ENCODE assay signal across 2 cellular contexts in genomic region chr11:61919113-61919840, GRCh38.
TF ChIP-seq lines count a peak whose summit lies in the region.

No MANE protein-coding gene starts in this region.

TF ChIP-seq in A549, 52 proteins besides CTCF, POLR2A, EP300 and RAD21:
- TF ChIP-seq HOXB13 (CRISPR knock-in tag; IDR thresholded peaks at IDR 0.05; ENCODE audit: low read depth), result no peak
- TF ChIP-seq, protein P1, sequence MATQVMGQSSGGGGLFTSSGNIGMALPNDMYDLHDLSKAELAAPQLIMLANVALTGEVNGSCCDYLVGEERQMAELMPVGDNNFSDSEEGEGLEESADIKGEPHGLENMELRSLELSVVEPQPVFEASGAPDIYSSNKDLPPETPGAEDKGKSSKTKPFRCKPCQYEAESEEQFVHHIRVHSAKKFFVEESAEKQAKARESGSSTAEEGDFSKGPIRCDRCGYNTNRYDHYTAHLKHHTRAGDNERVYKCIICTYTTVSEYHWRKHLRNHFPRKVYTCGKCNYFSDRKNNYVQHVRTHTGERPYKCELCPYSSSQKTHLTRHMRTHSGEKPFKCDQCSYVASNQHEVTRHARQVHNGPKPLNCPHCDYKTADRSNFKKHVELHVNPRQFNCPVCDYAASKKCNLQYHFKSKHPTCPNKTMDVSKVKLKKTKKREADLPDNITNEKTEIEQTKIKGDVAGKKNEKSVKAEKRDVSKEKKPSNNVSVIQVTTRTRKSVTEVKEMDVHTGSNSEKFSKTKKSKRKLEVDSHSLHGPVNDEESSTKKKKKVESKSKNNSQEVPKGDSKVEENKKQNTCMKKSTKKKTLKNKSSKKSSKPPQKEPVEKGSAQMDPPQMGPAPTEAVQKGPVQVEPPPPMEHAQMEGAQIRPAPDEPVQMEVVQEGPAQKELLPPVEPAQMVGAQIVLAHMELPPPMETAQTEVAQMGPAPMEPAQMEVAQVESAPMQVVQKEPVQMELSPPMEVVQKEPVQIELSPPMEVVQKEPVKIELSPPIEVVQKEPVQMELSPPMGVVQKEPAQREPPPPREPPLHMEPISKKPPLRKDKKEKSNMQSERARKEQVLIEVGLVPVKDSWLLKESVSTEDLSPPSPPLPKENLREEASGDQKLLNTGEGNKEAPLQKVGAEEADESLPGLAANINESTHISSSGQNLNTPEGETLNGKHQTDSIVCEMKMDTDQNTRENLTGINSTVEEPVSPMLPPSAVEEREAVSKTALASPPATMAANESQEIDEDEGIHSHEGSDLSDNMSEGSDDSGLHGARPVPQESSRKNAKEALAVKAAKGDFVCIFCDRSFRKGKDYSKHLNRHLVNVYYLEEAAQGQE (IDR thresholded peaks at IDR 0.05), result no peak
- TF ChIP-seq MAFK (IDR thresholded peaks at IDR 0.05; ENCODE audit: partially characterized antibody), result no peak
- no peak for TF ChIP-seq NR3C1 (IDR thresholded peaks at IDR 0.05)
- TF ChIP-seq JUN (IDR thresholded peaks at IDR 0.05), result no peak
- no peak for TF ChIP-seq EHF (CRISPR knock-in tag; IDR thresholded peaks at IDR 0.05)
- TF ChIP-seq ESRRA (IDR thresholded peaks at IDR 0.05; ENCODE audit: borderline replicate concordance, low read length), result no peak
- no peak for TF ChIP-seq KDM1A (IDR thresholded peaks at IDR 0.05; ENCODE audit: low read depth)
- TF ChIP-seq SMC3 (IDR thresholded peaks at IDR 0.05), result no peak
- no peak for TF ChIP-seq RNF2 (IDR thresholded peaks at IDR 0.05; ENCODE audit: borderline replicate concordance, low read depth)
- TF ChIP-seq POLR2AphosphoS2 (conservative IDR thresholded peaks at IDR 0.05; ENCODE audit: low read length), result no peak
- TF ChIP-seq PBX3 (IDR thresholded peaks at IDR 0.05), result no peak
- no peak for TF ChIP-seq RCOR1 (IDR thresholded peaks at IDR 0.05; ENCODE audit: low read depth, low read length)
- no peak for TF ChIP-seq ZC3H11A (IDR thresholded peaks at IDR 0.05)
- TF ChIP-seq MAZ (IDR thresholded peaks at IDR 0.05; ENCODE audit: borderline replicate concordance, low read depth, low read length), result no peak
- TF ChIP-seq MAX (IDR thresholded peaks at IDR 0.05), result no peak
- TF ChIP-seq HDAC2 (IDR thresholded peaks at IDR 0.05), result no peak
- no peak for TF ChIP-seq HES2 (IDR thresholded peaks at IDR 0.05)

TF ChIP-seq in IMR-90, 13 proteins besides CTCF, POLR2A, EP300 and RAD21:
- TF ChIP-seq, protein P2, sequence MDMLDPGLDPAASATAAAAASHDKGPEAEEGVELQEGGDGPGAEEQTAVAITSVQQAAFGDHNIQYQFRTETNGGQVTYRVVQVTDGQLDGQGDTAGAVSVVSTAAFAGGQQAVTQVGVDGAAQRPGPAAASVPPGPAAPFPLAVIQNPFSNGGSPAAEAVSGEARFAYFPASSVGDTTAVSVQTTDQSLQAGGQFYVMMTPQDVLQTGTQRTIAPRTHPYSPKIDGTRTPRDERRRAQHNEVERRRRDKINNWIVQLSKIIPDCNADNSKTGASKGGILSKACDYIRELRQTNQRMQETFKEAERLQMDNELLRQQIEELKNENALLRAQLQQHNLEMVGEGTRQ (IDR thresholded peaks at IDR 0.05; ENCODE audit: low read depth, low read length), result no peak
- TF ChIP-seq SMC3 (IDR thresholded peaks at IDR 0.05; ENCODE audit: low read depth, low read length), result no peak
- no peak for TF ChIP-seq MAFK (IDR thresholded peaks at IDR 0.05; ENCODE audit: low read depth, low read length)
- TF ChIP-seq RFX5 (IDR thresholded peaks at IDR 0.05; ENCODE audit: low read depth, low read length), result no peak
- no peak for TF ChIP-seq MAZ (IDR thresholded peaks at IDR 0.05; ENCODE audit: borderline replicate concordance, low read depth, low read length)
- TF ChIP-seq ELK1 (IDR thresholded peaks at IDR 0.05; ENCODE audit: borderline replicate concordance, low read depth, low read length), result no peak
- TF ChIP-seq BHLHE40 (IDR thresholded peaks at IDR 0.05; ENCODE audit: low read depth, low read length), result no peak
- no peak for TF ChIP-seq MXI1 (IDR thresholded peaks at IDR 0.05; ENCODE audit: borderline replicate concordance, low read depth, low read length)
- no peak for TF ChIP-seq CEBPB (IDR thresholded peaks at IDR 0.05; ENCODE audit: low read depth, low read length)
- no peak for TF ChIP-seq NFE2L2 (IDR thresholded peaks at IDR 0.05; ENCODE audit: low read depth, low read length)
- TF ChIP-seq RCOR1 (IDR thresholded peaks at IDR 0.05; ENCODE audit: insufficient replicate concordance, low read length), result no peak
- no peak for TF ChIP-seq FOS (IDR thresholded peaks at IDR 0.05; ENCODE audit: low read depth, low read length)
- no peak for TF ChIP-seq CHD1 (IDR thresholded peaks at IDR 0.05; ENCODE audit: low read depth, low read length)
